In genomic region chr6:150813319-150813992, GRCh38 we compare ENCODE assay signal across 8 cellular contexts. TPM values are rescaled to one million over a fixed set of nuclear protein-coding genes. Genes with fewer than 3 reads are reported as not detected.
A peak's percentile ranks its signal among the peaks of the same experiment; 100 is the strongest.
DNase-seq lines count a peak whose midpoint lies in the region; ATAC-seq, FAIRE-seq and TF ChIP-seq lines count a peak whose summit lies in the region.

No MANE protein-coding gene starts in this region.

- no peak overlapping the region for H3K27ac ChIP-seq in MM.1S (ENCODE audit: low read length)

- no peak overlapping the region for H2AFZ ChIP-seq in MM.1S (ENCODE audit: low read length)

- H3K9ac ChIP-seq in MM.1S (ENCODE audit: low read length): no peak overlapping the region

- 0 out of 2 replicates have a peak overlapping the region, but pooled peaks have one; percentile 4 for H3K4me3 ChIP-seq in GM06990 (replicated peaks; ENCODE audit: low read depth, low read length)
- H3K4me3 ChIP-seq in bronchial epithelial cell (ENCODE audit: low read depth, low read length): no peak overlapping the region
- no peak overlapping the region for H3K4me3 ChIP-seq in MM.1S (ENCODE audit: low read length)

- H3K79me2 ChIP-seq in MM.1S (ENCODE audit: low read length): no peaks in the 10 kb centered on the region

- no peaks in the 10 kb centered on the region for H3K9me3 ChIP-seq in MM.1S (replicated peaks; ENCODE audit: insufficient read depth, low read length)

- no peaks in the 10 kb centered on the region for H3K27me3 ChIP-seq in GM06990 (replicated peaks; ENCODE audit: control insufficient read depth, insufficient read depth, low read length)
- no peaks in the 10 kb centered on the region for H3K27me3 ChIP-seq in bronchial epithelial cell (ENCODE audit: control insufficient read depth, insufficient read depth, low read length)
- H3K27me3 ChIP-seq in MM.1S (replicated peaks; ENCODE audit: insufficient read depth, low read length): no peaks in the 10 kb centered on the region

- ATAC-seq in GM21515 (IDR thresholded peaks at IDR 0.05; ENCODE audit: unreplicated experiment): peak; percentile 43

- H3K36me3 ChIP-seq in GM06990 (ENCODE audit: control insufficient read depth, insufficient read depth, low read length) (no peaks in the 10 kb centered on the region; the same call in 1 of the 2 replicates), bronchial epithelial cell (ENCODE audit: control insufficient read depth, insufficient read depth, low read length) (peaks cover 3% of the 10 kb centered on the region), MM.1S (replicated peaks; ENCODE audit: insufficient read depth, low read length) (no peaks in the 10 kb centered on the region)

- TF ChIP-seq CTCF in GM06990 (IDR thresholded peaks at IDR 0.05; ENCODE audit: insufficient read depth, low read length, poor library complexity, severe bottlenecking) (no peak), bronchial epithelial cell (IDR thresholded peaks at IDR 0.05; ENCODE audit: insufficient read depth, low read length, severe bottlenecking) (no peak), MM.1S (IDR thresholded peaks at IDR 0.05; ENCODE audit: low read length) (no peak)

- no peaks in the 10 kb centered on the region for H3F3A ChIP-seq in MM.1S (ENCODE audit: insufficient read depth, low read length)

- no peak overlapping the region for H3K4me2 ChIP-seq in MM.1S (ENCODE audit: low read depth, low read length)

- no peak for FAIRE-seq in bronchial epithelial cell (lab: Jason Lieb, UNC)

- peak; percentile 83 for DNase-seq in GM06990 (ENCODE audit: extremely low read depth, insufficient read length)
- DNase-seq in LHCN-M2 (ENCODE audit: low read depth): peak; percentile 13
- peak; percentile 93 for DNase-seq in bronchial epithelial cell (ENCODE audit: low read depth)
- peak; percentile 33 for DNase-seq in renal cortical epithelial cell (ENCODE audit: low read depth)
- no peak for DNase-seq in SKM-1 (lab: John Stamatoyannopoulos, UW; ENCODE audit: unreplicated experiment)
- DNase-seq in MM.1S: no peak
- DNase-seq in NOMO-1 treated with DMSO at 0.1 percent for 48 hours (lab: John Stamatoyannopoulos, UW; ENCODE audit: unreplicated experiment): no peak

- no peaks in the 10 kb centered on the region for H4K20me1 ChIP-seq in MM.1S (ENCODE audit: insufficient read depth, low read length)

- H3K4me1 ChIP-seq in MM.1S (ENCODE audit: low read length): no peaks in the 10 kb centered on the region

- H3K9me2 ChIP-seq in MM.1S (replicated peaks; ENCODE audit: insufficient read depth, low read length): no peaks in the 10 kb centered on the region

RNA-seq across cellular contexts. Expression of gene MTHFD1L, which starts 52.0 kb away (rescaled TPM):
- total RNA-seq in LHCN-M2 (2014; rRNA removed) (35.9 and 38.1 TPM in 2 replicates), bronchial epithelial cell (52.0 and 53.2 TPM in 2 replicates), renal cortical epithelial cell (38.7 and 53.7 TPM in 2 replicates)
- polyA plus RNA-seq in LHCN-M2 (2012): 36.9 TPM

Comparison
In these comparisons a context has a peak if more than half of its experiments do, and no peak if none do; other contexts are left out.
1. DNase-seq: peak in GM06990 (single experiment), LHCN-M2 (single experiment), bronchial epithelial cell (single experiment) and renal cortical epithelial cell (single experiment); none in SKM-1 (single experiment), MM.1S (single experiment) and NOMO-1 treated with DMSO at 0.1 percent for 48 hours (single experiment).